9 cellular contexts compared by ENCODE assay signal in genomic region chr4:40121515-40121914, GRCh38.
DNase-seq lines count a peak whose midpoint lies in the region; ATAC-seq and TF ChIP-seq lines count a peak whose summit lies in the region.
"Had no signal": no experiment of that assay in that cellular context is flagged by ENCODE, and none has a peak within 500 bp of the region (broad histone marks: within the 10 kb centered on the region; RNA-seq: fewer than 3 reads in every experiment).

No MANE protein-coding gene starts in this region.

- ATAC-seq in CD4-positive, alpha-beta T cell (ENCODE audit: poor library complexity), result no peak
- ATAC-seq in HG03135 (IDR thresholded peaks at IDR 0.05; ENCODE audit: unreplicated experiment), result no peak
- no peak for ATAC-seq in HG03108 (IDR thresholded peaks at IDR 0.05; ENCODE audit: unreplicated experiment)

- POLR2A ChIA-PET in CD4-positive, alpha-beta T cell (lab: Charles Lee), result interaction anchor here (0.6 kb wide), 2 partner anchors 430 to 547 kb away, joined by 3 to 4 read pairs; no protein-coding TSS in a partner anchor

- no peak for TF ChIP-seq CTCF in CD4-positive, alpha-beta T cell (IDR thresholded peaks at IDR 0.05)
- no peak for TF ChIP-seq CTCF in HFFc6 (IDR thresholded peaks at IDR 0.05)

- H3K9me3 Mint-ChIP-seq in CD4-positive, alpha-beta T cell, result no peaks in the 10 kb centered on the region
- H3K9me3 Mint-ChIP-seq in HFFc6, result no peaks in the 10 kb centered on the region
- H3K9me3 Mint-ChIP-seq in T-helper 2 cell treated with Interferon-gamma antibody and Interleukin-4, amounts not matched to agents 5 μg/mL and 100 μg/mL, for 36 hours, result no peaks in the 10 kb centered on the region

- DNase-seq in CD4-positive, alpha-beta T cell, result no peak
- DNase-seq in HFFc6, result peak; percentile 64
- peak; percentile 28 for DNase-seq in T-helper 2 cell treated with Interferon-gamma antibody and Interleukin-4, amounts not matched to agents 5 μg/mL and 100 μg/mL, for 36 hours (ENCODE audit: low spot score)
- no peak for DNase-seq in GOT3 (lab: John Stamatoyannopoulos, UW)
- no peak for DNase-seq in NCI-H1092 (lab: John Stamatoyannopoulos, UW)

- no peaks in the 10 kb centered on the region for H3K27me3 Mint-ChIP-seq in CD4-positive, alpha-beta T cell
- no peaks in the 10 kb centered on the region for H3K27me3 Mint-ChIP-seq in HFFc6 (ENCODE audit: insufficient read depth)
- no peaks in the 10 kb centered on the region for H3K27me3 Mint-ChIP-seq in T-helper 2 cell treated with Interferon-gamma antibody and Interleukin-4, amounts not matched to agents 5 μg/mL and 100 μg/mL, for 36 hours (ENCODE audit: low read depth)

- H3K27ac Mint-ChIP-seq in CD4-positive, alpha-beta T cell, result peak overlapping the region; percentile 58
- peak overlapping the region; percentile 66 for H3K27ac Mint-ChIP-seq in HFFc6
- no peak overlapping the region for H3K27ac Mint-ChIP-seq in T-helper 2 cell treated with Interferon-gamma antibody and Interleukin-4, amounts not matched to agents 5 μg/mL and 100 μg/mL, for 36 hours

- peaks cover 28% of the 10 kb centered on the region for H3K4me1 ChIP-seq in iPS-18a (ENCODE audit: control insufficient read depth, low read depth, low read length)

- H3K27me3 ChIP-seq in CD4-positive, alpha-beta T cell (ENCODE audit: control insufficient read depth, insufficient read depth, low read length), result no peaks in the 10 kb centered on the region
- H3K27me3 ChIP-seq in iPS-18a (ENCODE audit: control insufficient read depth, insufficient read depth, low read length), result no peaks in the 10 kb centered on the region

- no peak overlapping the region for H3K4me3 Mint-ChIP-seq in CD4-positive, alpha-beta T cell
- peak overlapping the region; percentile 49; the same call in 1 of the 2 replicates for H3K4me3 Mint-ChIP-seq in HFFc6
- peak overlapping the region; percentile 24 for H3K4me3 Mint-ChIP-seq in T-helper 2 cell treated with Interferon-gamma antibody and Interleukin-4, amounts not matched to agents 5 μg/mL and 100 μg/mL, for 36 hours

- H3K4me3 ChIP-seq in iPS-18a (ENCODE audit: low read length), result no peak overlapping the region
- H3K4me3 ChIP-seq: thoracic aorta had no signal

- H3K36me3 ChIP-seq in iPS-18a (ENCODE audit: control insufficient read depth, low read depth, low read length), result peaks cover 24% of the 10 kb centered on the region
- H3K36me3 ChIP-seq: thoracic aorta had no signal

- no peaks in the 10 kb centered on the region for H3K9me3 ChIP-seq in CD4-positive, alpha-beta T cell (ENCODE audit: control insufficient read depth, low read length)
- H3K9me3 ChIP-seq in iPS-18a (ENCODE audit: control insufficient read depth, low read depth, low read length), result no peaks in the 10 kb centered on the region
- H3K9me3 ChIP-seq: thoracic aorta had no signal

- no peak overlapping the region for H3K27ac ChIP-seq in CD4-positive, alpha-beta T cell (ENCODE audit: low read depth, low read length)
- peak overlapping the region; percentile 6 for H3K27ac ChIP-seq in iPS-18a (ENCODE audit: low read length)
- H3K27ac ChIP-seq: thoracic aorta had no signal

- intact Hi-C loops in CD4-positive, alpha-beta T cell (cut with DNase I, micrococcal nuclease), result loop anchor here in 1 of 2 experiments (5.0 kb wide), 1 partner anchor 64 kb away; the partner anchor contains the start of gene N4BP2

- CTCF ChIA-PET in CD4-positive, alpha-beta T cell (lab: Charles Lee), result interaction anchor here (0.5 to 1.1 kb wide), 2 partner anchors 54 to 65 kb away, joined by 3 to 4 read pairs; partner anchors contain the start of gene N4BP2

- peaks cover 25% of the 10 kb centered on the region for H3K36me3 Mint-ChIP-seq in CD4-positive, alpha-beta T cell (ENCODE audit: low read depth)
- H3K36me3 Mint-ChIP-seq in HFFc6 (ENCODE audit: low read depth), result peaks cover 6% of the 10 kb centered on the region; the same call in 1 of the 2 replicates
- peaks cover 28% of the 10 kb centered on the region for H3K36me3 Mint-ChIP-seq in T-helper 2 cell treated with Interferon-gamma antibody and Interleukin-4, amounts not matched to agents 5 μg/mL and 100 μg/mL, for 36 hours (ENCODE audit: low read depth)

- no peak overlapping the region for H3K9ac ChIP-seq in iPS-18a (ENCODE audit: low read length)

- peaks cover 50% of the 10 kb centered on the region for H3K4me1 Mint-ChIP-seq in CD4-positive, alpha-beta T cell (ENCODE audit: low read depth)
- peaks cover 27% of the 10 kb centered on the region for H3K4me1 Mint-ChIP-seq in HFFc6 (ENCODE audit: low read depth)
- peaks cover 43% of the 10 kb centered on the region for H3K4me1 Mint-ChIP-seq in T-helper 2 cell treated with Interferon-gamma antibody and Interleukin-4, amounts not matched to agents 5 μg/mL and 100 μg/mL, for 36 hours (ENCODE audit: low read depth)

Comparison
In these comparisons a context has a peak if more than half of its experiments do, and no peak if none do; other contexts are left out.
1. DNase-seq: peak in HFFc6 (single experiment) and T-helper 2 cell treated with Interferon-gamma antibody and Interleukin-4, amounts not matched to agents 5 μg/mL and 100 μg/mL, for 36 hours (single experiment); none in CD4-positive, alpha-beta T cell (0 of 10), GOT3 (single experiment) and NCI-H1092 (single experiment).